Comparison of ENCODE assay signal across 20 cellular contexts in genomic region chr15:75207618-75208500, GRCh38. TPM values are rescaled to one million over a fixed set of nuclear protein-coding genes. Genes with fewer than 3 reads are reported as not detected.
DNase-seq lines count a peak whose midpoint lies in the region; ATAC-seq and TF ChIP-seq lines count a peak whose summit lies in the region.
"Had no signal": no experiment of that assay in that cellular context is flagged by ENCODE, and none has a peak within 500 bp of the region (broad histone marks: within the 10 kb centered on the region; RNA-seq: fewer than 3 reads in every experiment).

No MANE protein-coding gene starts in this region.

- intact Hi-C loops in left ventricle myocardium superior (cut with micrococcal nuclease) (no loop called here), left cardiac atrium (cut with DNase I) (no loop called here)
- intact Hi-C loops in naive thymus-derived CD4-positive, alpha-beta T cell (cut with micrococcal nuclease), result loop anchor here (10.0 kb wide), 3 partner anchors 363 to 593 kb away; partner anchors contain the start of genes CLK3 (in 1 of the 2), CSK (in 1 of the 2) and ULK3 (in 1 of the 2)

- H3K9ac ChIP-seq in Loucy (ENCODE audit: low read depth, low read length, poor library complexity, severe bottlenecking), result no peak overlapping the region
- H3K9ac ChIP-seq: SK-N-SH had no signal

- CTCF ChIA-PET in naive thymus-derived CD4-positive, alpha-beta T cell (lab: Charles Lee), result interaction anchor here (6.4 kb wide), 1 partner anchor 178 kb away, joined by 59 read pairs; no protein-coding TSS in a partner anchor

- peaks cover 59% of the 10 kb centered on the region for H3K4me1 ChIP-seq in Loucy (ENCODE audit: insufficient read depth, low read length, poor library complexity, severe bottlenecking)
- H3K4me1 ChIP-seq in naive thymus-derived CD4-positive, alpha-beta T cell (ENCODE audit: control insufficient read depth in 2 of 2, insufficient read depth in 2 of 2, low read length in 2 of 2), result peaks cover 15 to 20% of the 10 kb centered on the region in 2 donors

- H3K27ac Mint-ChIP-seq in stimulated activated naive B cell treated with anti-CD40 and anti-IgM and Interleukin-4, amounts not matched to agents 10 μg/mL and 1 μg/mL and 100 μg/mL, for 72 hours, result peak overlapping the region; percentile 25
- H3K27ac Mint-ChIP-seq in naive thymus-derived CD4-positive, alpha-beta T cell, result no peak overlapping the region

- peak overlapping the region in 1 of 2 donors; percentile 33 for H3K27ac ChIP-seq in coronary artery
- H3K27ac ChIP-seq in naive thymus-derived CD4-positive, alpha-beta T cell (ENCODE audit: low read depth, low read length), result no peak overlapping the region
- H3K27ac ChIP-seq: A549 had no signal

- H2AFZ ChIP-seq in Loucy (ENCODE audit: low read length), result no peak overlapping the region

- peaks cover 74% of the 10 kb centered on the region for H3K36me3 ChIP-seq in Loucy (ENCODE audit: insufficient read depth, low read length)
- peaks cover 0 to 71% (median 12%) of the 10 kb centered on the region in 3 experiments for H3K36me3 ChIP-seq in naive thymus-derived CD4-positive, alpha-beta T cell (ENCODE audit: control insufficient read depth in 2 of 3, insufficient read depth in 3 of 3, low read length in 3 of 3)

- H3K9me2 ChIP-seq in Loucy (replicated peaks; ENCODE audit: low read depth, low read length), result no peaks in the 10 kb centered on the region
- H3K9me2 ChIP-seq: SK-N-SH had no signal

- no peak overlapping the region for H3K4me3 Mint-ChIP-seq in stimulated activated naive B cell treated with anti-CD40 and anti-IgM and Interleukin-4, amounts not matched to agents 10 μg/mL and 1 μg/mL and 100 μg/mL, for 72 hours
- H3K4me3 Mint-ChIP-seq in naive thymus-derived CD4-positive, alpha-beta T cell, result no peak overlapping the region

- peak overlapping the region; percentile 79 for H3K4me2 ChIP-seq in Loucy (ENCODE audit: low read depth, low read length, poor library complexity, severe bottlenecking)
- H3K4me2 ChIP-seq: A549, SK-N-SH had no signal

- peak overlapping the region; percentile 66 for H3K4me3 ChIP-seq in Loucy (ENCODE audit: low read length, poor library complexity, severe bottlenecking)
- peak overlapping the region; percentile 41 for H3K4me3 ChIP-seq in coronary artery
- no peak overlapping the region for H3K4me3 ChIP-seq in naive thymus-derived CD4-positive, alpha-beta T cell (ENCODE audit: low read length)
- H3K4me3 ChIP-seq: A549, HAP-1 had no signal

- no peaks in the 10 kb centered on the region for H3K27me3 Mint-ChIP-seq in stimulated activated naive B cell treated with anti-CD40 and anti-IgM and Interleukin-4, amounts not matched to agents 10 μg/mL and 1 μg/mL and 100 μg/mL, for 72 hours
- H3K27me3 Mint-ChIP-seq in naive thymus-derived CD4-positive, alpha-beta T cell, result no peaks in the 10 kb centered on the region

- H3F3A ChIP-seq in Loucy (ENCODE audit: low read depth), result no peaks in the 10 kb centered on the region

- TF ChIP-seq CTCF in Loucy (conservative IDR thresholded peaks at IDR 0.05; ENCODE audit: low read length) (no peak), coronary artery (IDR thresholded peaks at IDR 0.05) (no peak)

- no peaks in the 10 kb centered on the region for H3K9me3 Mint-ChIP-seq in stimulated activated naive B cell treated with anti-CD40 and anti-IgM and Interleukin-4, amounts not matched to agents 10 μg/mL and 1 μg/mL and 100 μg/mL, for 72 hours
- peaks cover 0 to 2% (median 0%) of the 10 kb centered on the region in 11 donors for H3K9me3 Mint-ChIP-seq in naive thymus-derived CD4-positive, alpha-beta T cell
- H3K9me3 Mint-ChIP-seq: CD14-positive monocyte had no signal

- POLR2A ChIA-PET in naive thymus-derived CD4-positive, alpha-beta T cell (lab: Charles Lee), result no interaction called here

- H3K79me2 ChIP-seq in Loucy (ENCODE audit: insufficient read depth, low read length), result peaks cover 100% of the 10 kb centered on the region

- peaks cover 26 to 41% of the 10 kb centered on the region in 2 donors for H3K4me1 Mint-ChIP-seq in stimulated activated naive B cell treated with anti-CD40 and anti-IgM and Interleukin-4, amounts not matched to agents 10 μg/mL and 1 μg/mL and 100 μg/mL, for 72 hours
- H3K4me1 Mint-ChIP-seq in naive thymus-derived CD4-positive, alpha-beta T cell, result peaks cover 30 to 50% (median 46%) of the 10 kb centered on the region in 7 donors

- peaks cover 99% of the 10 kb centered on the region for H4K20me1 ChIP-seq in Loucy (ENCODE audit: insufficient read depth, low read length, poor library complexity, severe bottlenecking)

- no peak for ATAC-seq in left ventricle myocardium superior
- ATAC-seq in left cardiac atrium, result no peak
- ATAC-seq in stimulated activated naive B cell treated with anti-CD40 and anti-IgM and Interleukin-4, amounts not matched to agents 10 μg/mL and 1 μg/mL and 100 μg/mL, for 72 hours (replicated peaks), result no peak
- ATAC-seq in naive thymus-derived CD4-positive, alpha-beta T cell, result no peak
- ATAC-seq: A549, Panc1 had no signal

- no peaks in the 10 kb centered on the region for H3K27me3 ChIP-seq in Loucy (ENCODE audit: insufficient read depth, low read length, poor library complexity, severe bottlenecking)
- no peaks in the 10 kb centered on the region for H3K27me3 ChIP-seq in naive thymus-derived CD4-positive, alpha-beta T cell (ENCODE audit: control insufficient read depth in 2 of 2, insufficient read depth in 2 of 2, low read length in 2 of 2)

- H3K36me3 Mint-ChIP-seq in stimulated activated naive B cell treated with anti-CD40 and anti-IgM and Interleukin-4, amounts not matched to agents 10 μg/mL and 1 μg/mL and 100 μg/mL, for 72 hours, result peaks cover 49 to 68% of the 10 kb centered on the region in 2 donors
- H3K36me3 Mint-ChIP-seq in naive thymus-derived CD4-positive, alpha-beta T cell, result peaks cover 0 to 24% (median 6%) of the 10 kb centered on the region in 5 donors

- no peaks in the 10 kb centered on the region for H3K9me3 ChIP-seq in Loucy (ENCODE audit: insufficient read depth, low read depth, low read length)
- no peaks in the 10 kb centered on the region for H3K9me3 ChIP-seq in naive thymus-derived CD4-positive, alpha-beta T cell (ENCODE audit: control insufficient read depth in 2 of 3, low read length in 3 of 3)
- H3K9me3 ChIP-seq: A549, HAP-1, SK-N-SH had no signal

- DNase-seq in left ventricle myocardium superior, result peak; percentile 44
- DNase-seq in left cardiac atrium, result no peak
- no peak for DNase-seq in coronary artery (ENCODE audit: low spot score)
- DNase-seq in stimulated activated naive B cell treated with anti-CD40 and anti-IgM and Interleukin-4, amounts not matched to agents 10 μg/mL and 1 μg/mL and 100 μg/mL, for 72 hours, result no peak
- no peak for DNase-seq in naive thymus-derived CD4-positive, alpha-beta T cell
- no peak for DNase-seq in NCI-H2171 (lab: John Stamatoyannopoulos, UW)
- no peak for DNase-seq in NCI-H1092 (lab: John Stamatoyannopoulos, UW)
- DNase-seq: COR-L47, EL, KBM-7, NCI-H1436 treated with DMSO at 0.1 percent for 48 hours, NCI-H2029 treated with DMSO at 0.1 percent for 48 hours, NCI-H2227 treated with DMSO at 0.1 percent for 48 hours, NCI-H524, SK-N-SH had no signal

RNA-seq across cellular contexts. Expression of gene C15orf39, which starts 6.2 kb away (rescaled TPM):
- total RNA-seq in left ventricle myocardium superior (14.8 TPM), left cardiac atrium (10 to 100 TPM in 1 of 2 donors, 1 to 10 TPM in 1; 9.0 to 14.2 TPM)
- 100 to 1,000 TPM in 1 of 5 experiments, 10 to 100 TPM in 4; 30.9 to 124 (median 50.5) TPM for total RNA-seq in naive thymus-derived CD4-positive, alpha-beta T cell
- 1 to 10 TPM; 2.1 to 6.1 TPM for polyA plus RNA-seq in naive thymus-derived CD4-positive, alpha-beta T cell

RNA-seq across cellular contexts. Expression of gene GOLGA6C, which starts 50.3 kb away (rescaled TPM):
- not detected for total RNA-seq in left ventricle myocardium superior
- total RNA-seq in left cardiac atrium, result not detected
- total RNA-seq in naive thymus-derived CD4-positive, alpha-beta T cell, result not detected
- polyA plus RNA-seq in naive thymus-derived CD4-positive, alpha-beta T cell, result not detected
- polyA plus RNA-seq: A549, CD14-positive monocyte, SK-N-SH had no signal

Comparison
In these comparisons a context has a peak if more than half of its experiments do, and no peak if none do; other contexts are left out.
1. intact Hi-C loops: an anchor here in naive thymus-derived CD4-positive, alpha-beta T cell (10.0 kb wide); none called in left ventricle myocardium superior and left cardiac atrium.